2 cellular contexts compared by ENCODE assay signal in the genomic region with DNA sequence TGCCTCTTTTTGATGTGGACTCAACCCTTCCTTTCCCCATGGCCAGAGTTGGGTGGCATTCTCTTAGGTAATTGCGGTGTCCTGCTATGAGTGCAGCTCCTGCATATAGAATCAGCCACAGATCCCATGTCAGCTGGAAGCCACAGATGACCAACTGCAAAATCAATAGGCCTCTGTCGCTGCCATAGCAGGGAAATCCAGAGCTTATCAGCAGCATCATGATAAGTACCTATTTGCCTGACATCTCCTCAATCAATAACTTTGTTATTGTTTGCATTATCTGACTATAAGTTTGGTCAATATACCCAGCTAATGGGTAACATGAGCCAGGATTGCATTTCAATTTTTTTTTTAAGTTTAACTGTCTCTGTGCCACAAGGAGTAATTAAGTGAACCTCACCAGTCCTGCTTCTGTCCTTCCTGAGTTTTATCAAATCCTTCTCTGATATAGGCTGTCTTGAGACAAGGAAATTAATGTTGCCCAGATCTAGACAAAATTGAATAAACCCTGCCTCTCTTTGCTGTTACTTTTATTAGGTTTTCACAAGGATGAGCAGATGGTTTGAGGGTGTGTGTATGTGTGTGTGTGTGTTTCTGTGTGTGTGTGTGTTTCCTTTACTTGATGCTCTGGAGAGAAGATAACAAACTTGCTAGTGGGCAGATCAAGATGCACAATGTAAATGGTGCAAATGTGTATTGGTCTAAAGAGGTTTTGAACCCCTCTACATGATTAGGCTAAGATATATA.
TF ChIP-seq lines count a peak whose summit lies in the region.

No MANE protein-coding gene starts in this region.

TF ChIP-seq in H1, 55 proteins besides CTCF, POLR2A, EP300 and RAD21:
- TF ChIP-seq FOSL1 (IDR thresholded peaks at IDR 0.05; ENCODE audit: insufficient read depth, low read depth, low read length) (no peak), TAF7 (optimal IDR thresholded peaks at IDR 0.05; ENCODE audit: borderline replicate concordance, low read depth, low read length) (no peak), TBP (IDR thresholded peaks at IDR 0.05; ENCODE audit: low read depth, low read length) (no peak)

TF ChIP-seq in WTC11, 78 proteins besides CTCF, POLR2A, EP300 and RAD21:
- TF ChIP-seq JAZF1 (CRISPR knock-in tag; IDR thresholded peaks at IDR 0.05) (no peak), EMX1 (CRISPR knock-in tag; IDR thresholded peaks at IDR 0.05) (no peak), NR1H2 (CRISPR knock-in tag; IDR thresholded peaks at IDR 0.05) (no peak), ZNF219 (CRISPR knock-in tag; IDR thresholded peaks at IDR 0.05; ENCODE audit: borderline replicate concordance) (no peak), E2F1 (CRISPR knock-in tag; IDR thresholded peaks at IDR 0.05) (no peak), SP1 (CRISPR knock-in tag; conservative IDR thresholded peaks at IDR 0.05) (no peak), ELF4 (CRISPR knock-in tag; IDR thresholded peaks at IDR 0.05; ENCODE audit: low read depth) (no peak), ZNF396 (CRISPR knock-in tag; IDR thresholded peaks at IDR 0.05; ENCODE audit: borderline replicate concordance) (no peak), PREB (CRISPR knock-in tag; IDR thresholded peaks at IDR 0.05; ENCODE audit: borderline replicate concordance) (no peak), ETV6 (CRISPR knock-in tag; IDR thresholded peaks at IDR 0.05) (no peak), ZNF263 (CRISPR knock-in tag; IDR thresholded peaks at IDR 0.05; ENCODE audit: low read depth) (no peak), NR2C2 (CRISPR knock-in tag; IDR thresholded peaks at IDR 0.05) (no peak)
- TF ChIP-seq, protein P1, sequence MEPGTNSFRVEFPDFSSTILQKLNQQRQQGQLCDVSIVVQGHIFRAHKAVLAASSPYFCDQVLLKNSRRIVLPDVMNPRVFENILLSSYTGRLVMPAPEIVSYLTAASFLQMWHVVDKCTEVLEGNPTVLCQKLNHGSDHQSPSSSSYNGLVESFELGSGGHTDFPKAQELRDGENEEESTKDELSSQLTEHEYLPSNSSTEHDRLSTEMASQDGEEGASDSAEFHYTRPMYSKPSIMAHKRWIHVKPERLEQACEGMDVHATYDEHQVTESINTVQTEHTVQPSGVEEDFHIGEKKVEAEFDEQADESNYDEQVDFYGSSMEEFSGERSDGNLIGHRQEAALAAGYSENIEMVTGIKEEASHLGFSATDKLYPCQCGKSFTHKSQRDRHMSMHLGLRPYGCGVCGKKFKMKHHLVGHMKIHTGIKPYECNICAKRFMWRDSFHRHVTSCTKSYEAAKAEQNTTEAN (CRISPR knock-in tag; IDR thresholded peaks at IDR 0.05): no peak
- TF ChIP-seq, protein P2, sequence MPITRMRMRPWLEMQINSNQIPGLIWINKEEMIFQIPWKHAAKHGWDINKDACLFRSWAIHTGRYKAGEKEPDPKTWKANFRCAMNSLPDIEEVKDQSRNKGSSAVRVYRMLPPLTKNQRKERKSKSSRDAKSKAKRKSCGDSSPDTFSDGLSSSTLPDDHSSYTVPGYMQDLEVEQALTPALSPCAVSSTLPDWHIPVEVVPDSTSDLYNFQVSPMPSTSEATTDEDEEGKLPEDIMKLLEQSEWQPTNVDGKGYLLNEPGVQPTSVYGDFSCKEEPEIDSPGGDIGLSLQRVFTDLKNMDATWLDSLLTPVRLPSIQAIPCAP (CRISPR knock-in tag; IDR thresholded peaks at IDR 0.05): no peak
- TF ChIP-seq, protein P3, sequence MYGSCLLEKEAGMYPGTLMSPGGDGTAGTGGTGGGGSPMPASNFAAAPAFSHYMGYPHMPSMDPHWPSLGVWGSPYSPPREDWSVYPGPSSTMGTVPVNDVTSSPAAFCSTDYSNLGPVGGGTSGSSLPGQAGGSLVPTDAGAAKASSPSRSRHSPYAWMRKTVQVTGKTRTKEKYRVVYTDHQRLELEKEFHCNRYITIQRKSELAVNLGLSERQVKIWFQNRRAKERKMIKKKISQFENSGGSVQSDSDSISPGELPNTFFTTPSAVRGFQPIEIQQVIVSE (CRISPR knock-in tag; IDR thresholded peaks at IDR 0.05; ENCODE audit: borderline replicate concordance): no peak
